8 cellular contexts compared by ENCODE assay signal in genomic region chr6:2791124-2792050, GRCh38. TPM values are rescaled to one million over a fixed set of nuclear protein-coding genes. Genes with fewer than 3 reads are reported as not detected.
DNase-seq lines count a peak whose midpoint lies in the region; ATAC-seq and TF ChIP-seq lines count a peak whose summit lies in the region.

No MANE protein-coding gene starts in this region.

- H3K27ac Mint-ChIP-seq in activated CD4-positive, alpha-beta T cell treated with anti-CD3 and anti-CD28 coated beads, Interleukin-2, amount 10 ng/mL, durations not matched to agents 7 days and 5 days, result peak overlapping the region; percentile 48
- H3K27ac Mint-ChIP-seq in stimulated activated naive CD8-positive, alpha-beta T cell treated with anti-CD3 and anti-CD28 coated beads, Interleukin-15, Interleukin-2, amounts not matched to agents 100 ng/mL and 50 ng/mL, for 24 hours, result peak overlapping the region; percentile 85

- POLR2A ChIA-PET in HEK293T (lab: Yijun Ruan, JAX), result interaction anchor here (0.5 to 1.3 kb wide), 5 partner anchors 21 to 197 kb away, joined by 3 to 5 read pairs (median 4); partner anchors contain the start of genes SERPINB1 and WRNIP1
- POLR2A ChIA-PET in activated CD4-positive, alpha-beta T cell treated with anti-CD3 and anti-CD28 coated beads, Interleukin-2, amount 10 ng/mL, durations not matched to agents 7 days and 5 days (lab: Charles Lee), result interaction anchor here (0.6 to 1.3 kb wide), 7 partner anchors 14 to 145 kb away, joined by 3 to 11 read pairs (median 4); partner anchors contain the start of gene SERPINB1

- peaks cover 37% of the 10 kb centered on the region for H3K4me1 Mint-ChIP-seq in activated CD4-positive, alpha-beta T cell treated with anti-CD3 and anti-CD28 coated beads, Interleukin-2, amount 10 ng/mL, durations not matched to agents 7 days and 5 days
- peaks cover 55% of the 10 kb centered on the region for H3K4me1 Mint-ChIP-seq in stimulated activated naive CD8-positive, alpha-beta T cell treated with anti-CD3 and anti-CD28 coated beads, Interleukin-15, Interleukin-2, amounts not matched to agents 100 ng/mL and 50 ng/mL, for 24 hours (ENCODE audit: low read depth)

- peaks cover 15% of the 10 kb centered on the region for H3K36me3 Mint-ChIP-seq in activated CD4-positive, alpha-beta T cell treated with anti-CD3 and anti-CD28 coated beads, Interleukin-2, amount 10 ng/mL, durations not matched to agents 7 days and 5 days (ENCODE audit: low read depth)
- peaks cover 21% of the 10 kb centered on the region for H3K36me3 Mint-ChIP-seq in stimulated activated naive CD8-positive, alpha-beta T cell treated with anti-CD3 and anti-CD28 coated beads, Interleukin-15, Interleukin-2, amounts not matched to agents 100 ng/mL and 50 ng/mL, for 24 hours (ENCODE audit: low read depth)

- H3K9me3 Mint-ChIP-seq in activated CD4-positive, alpha-beta T cell treated with anti-CD3 and anti-CD28 coated beads, Interleukin-2, amount 10 ng/mL, durations not matched to agents 7 days and 5 days, result peaks cover 2% of the 10 kb centered on the region
- H3K9me3 Mint-ChIP-seq in stimulated activated naive CD8-positive, alpha-beta T cell treated with anti-CD3 and anti-CD28 coated beads, Interleukin-15, Interleukin-2, amounts not matched to agents 100 ng/mL and 50 ng/mL, for 24 hours, result no peaks in the 10 kb centered on the region

- CTCF ChIA-PET in HEK293T (lab: Yijun Ruan, JAX), result interaction anchor here (0.6 to 1.8 kb wide), 23 partner anchors 9 to 205 kb away, joined by 3 to 14 read pairs (median 4); partner anchors contain the start of gene SERPINB1
- CTCF ChIA-PET in activated CD4-positive, alpha-beta T cell treated with anti-CD3 and anti-CD28 coated beads, Interleukin-2, amount 10 ng/mL, durations not matched to agents 7 days and 5 days (lab: Charles Lee), result interaction anchor here (0.6 to 2.3 kb wide), 37 partner anchors 9 to 312 kb away, joined by 3 to 21 read pairs (median 4); partner anchors contain the start of genes NQO2, SERPINB1 and WRNIP1

- H3K4me3 Mint-ChIP-seq in activated CD4-positive, alpha-beta T cell treated with anti-CD3 and anti-CD28 coated beads, Interleukin-2, amount 10 ng/mL, durations not matched to agents 7 days and 5 days, result no peak overlapping the region
- H3K4me3 Mint-ChIP-seq in stimulated activated naive CD8-positive, alpha-beta T cell treated with anti-CD3 and anti-CD28 coated beads, Interleukin-15, Interleukin-2, amounts not matched to agents 100 ng/mL and 50 ng/mL, for 24 hours, result no peak overlapping the region

- no peaks in the 10 kb centered on the region for H3K27me3 Mint-ChIP-seq in activated CD4-positive, alpha-beta T cell treated with anti-CD3 and anti-CD28 coated beads, Interleukin-2, amount 10 ng/mL, durations not matched to agents 7 days and 5 days
- no peaks in the 10 kb centered on the region for H3K27me3 Mint-ChIP-seq in stimulated activated naive CD8-positive, alpha-beta T cell treated with anti-CD3 and anti-CD28 coated beads, Interleukin-15, Interleukin-2, amounts not matched to agents 100 ng/mL and 50 ng/mL, for 24 hours

- no peak for ATAC-seq in HG02884 (IDR thresholded peaks at IDR 0.05; ENCODE audit: unreplicated experiment)

- peak overlapping the region; percentile 99 for H3K27ac ChIP-seq in epithelial cell of prostate

- DNase-seq in ELF-1 (ENCODE audit: low read depth, low spot score) (peak; percentile 78), HEK293T (ENCODE audit: extremely low spot score) (peak; percentile 72), NCI-H526 (lab: John Stamatoyannopoulos, UW) (peak; percentile 64 to 82), epithelial cell of prostate (ENCODE audit: low read depth, low spot score) (no peak), midbrain (lab: John Stamatoyannopoulos, UW) (peak; percentile 78)
- DNase-seq in activated CD4-positive, alpha-beta T cell treated with anti-CD3 and anti-CD28 coated beads, Interleukin-2, amount 10 ng/mL, durations not matched to agents 7 days and 5 days, result peak; percentile 74

TF ChIP-seq in HEK293T, 16 proteins besides CTCF, POLR2A, EP300 and RAD21:
- TF ChIP-seq CTBP1 (IDR thresholded peaks at IDR 0.05; ENCODE audit: borderline replicate concordance), result no peak
- TF ChIP-seq PKNOX1 (IDR thresholded peaks at IDR 0.05), result peak; percentile 71
TF ChIP-seq in HEK293T: peak in this region for 1.

RNA-seq across cellular contexts. Expression of gene WRNIP1, which starts 26.2 kb away (rescaled TPM):
- total RNA-seq in activated CD4-positive, alpha-beta T cell treated with anti-CD3 and anti-CD28 coated beads, Interleukin-2, amount 10 ng/mL, durations not matched to agents 7 days and 5 days, result 10 to 100 TPM; 48.0 to 50.5 TPM

RNA-seq across cellular contexts. Expression of gene MYLK4, which starts 40.7 kb away (rescaled TPM):
- total RNA-seq in activated CD4-positive, alpha-beta T cell treated with anti-CD3 and anti-CD28 coated beads, Interleukin-2, amount 10 ng/mL, durations not matched to agents 7 days and 5 days, result under 1 TPM; 0.62 to 0.69 TPM

RNA-seq across cellular contexts. Expression of gene SERPINB1, which starts 50.3 kb away (rescaled TPM):
- 10 to 100 TPM; 62.8 to 72.8 TPM for total RNA-seq in activated CD4-positive, alpha-beta T cell treated with anti-CD3 and anti-CD28 coated beads, Interleukin-2, amount 10 ng/mL, durations not matched to agents 7 days and 5 days
